9 cellular contexts compared by ENCODE assay signal in genomic region chr20:64064145-64064698, GRCh38. TPM values are rescaled to one million over a fixed set of nuclear protein-coding genes. Genes with fewer than 3 reads are reported as not detected.
DNase-seq lines count a peak whose midpoint lies in the region; ATAC-seq and TF ChIP-seq lines count a peak whose summit lies in the region.
"Had no signal": no experiment of that assay in that cellular context is flagged by ENCODE, and none has a peak within 500 bp of the region (broad histone marks: within the 10 kb centered on the region; RNA-seq: fewer than 3 reads in every experiment).

No MANE protein-coding gene starts in this region.

- H3F3A ChIP-seq in SK-N-SH (replicated peaks; ENCODE audit: insufficient read depth): peaks cover 4% of the 10 kb centered on the region

- H3K9ac ChIP-seq in H9 (ENCODE audit: extremely low read depth, insufficient read length, low read length) (no peak overlapping the region), SK-N-SH (peak overlapping the region; percentile 90; the same call in 1 of the 2 replicates)

- H3K9me3 ChIP-seq in H9 (ENCODE audit: control insufficient read depth, low read depth, low read length): no peaks in the 10 kb centered on the region
- H3K9me3 ChIP-seq in SK-N-SH: no peaks in the 10 kb centered on the region

- H3K4me2 ChIP-seq in H9 (ENCODE audit: insufficient read depth, insufficient read length, low read length): peak overlapping the region; percentile 46
- peak overlapping the region; percentile 96 for H3K4me2 ChIP-seq in SK-N-SH

- no peaks in the 10 kb centered on the region for H3K9me3 Mint-ChIP-seq in H9

- H3K4ac ChIP-seq in H9 (ENCODE audit: low read depth, low read length): no peak overlapping the region

- H4K20me1 ChIP-seq in H9 (ENCODE audit: control insufficient read depth, insufficient read depth, insufficient read length): no peaks in the 10 kb centered on the region
- H4K20me1 ChIP-seq in SK-N-SH (ENCODE audit: insufficient read depth): no peaks in the 10 kb centered on the region

- H3K4me3 ChIP-seq in SK-N-SH (ENCODE audit: low read depth in 2 of 2, low read length in 1 of 2) (peak overlapping the region; percentile 91 to 93), fibroblast of villous mesenchyme (ENCODE audit: low read depth, low read length) (peak overlapping the region; percentile 87), skin epidermis (peak overlapping the region in 5 of 7 experiments; percentile 61 to 92 (median 89))

- H3K79me2 ChIP-seq in H9 (ENCODE audit: insufficient read depth, low read length) (no peaks in the 10 kb centered on the region), SK-N-SH (ENCODE audit: insufficient read depth) (peaks cover 15% of the 10 kb centered on the region; the same call in 1 of the 2 replicates)

- H2BK5ac ChIP-seq in H9 (ENCODE audit: insufficient read length, low read length): no peak overlapping the region

- no peak overlapping the region for H2BK12ac ChIP-seq in H9 (ENCODE audit: insufficient read length, low read depth, low read length)

- no peak overlapping the region for H3K27ac Mint-ChIP-seq in H9

- H4K8ac ChIP-seq in H9 (replicated peaks; ENCODE audit: insufficient read length, low read depth, low read length): no peak overlapping the region

- no peaks in the 10 kb centered on the region for H3K27me3 ChIP-seq in H9 (ENCODE audit: insufficient read depth, low read length)
- H3K27me3 ChIP-seq in SK-N-SH (ENCODE audit: insufficient read depth): no peaks in the 10 kb centered on the region

- no peak overlapping the region for H4K5ac ChIP-seq in H9 (ENCODE audit: insufficient read length, low read depth, low read length)

- TF ChIP-seq EP300 in SK-N-SH (IDR thresholded peaks at IDR 0.05; ENCODE audit: borderline replicate concordance in 1 of 2, low read depth in 1 of 2, low read length in 1 of 2): no peak

- no peak overlapping the region for H4K91ac ChIP-seq in H9 (ENCODE audit: insufficient read length, low read depth, low read length)

- H3K56ac ChIP-seq in H9 (ENCODE audit: insufficient read length, low read depth, low read length): no peak overlapping the region

- no peak overlapping the region for H3T11ph ChIP-seq in H9 (ENCODE audit: low read length)

- no peak overlapping the region for H3K18ac ChIP-seq in H9 (ENCODE audit: insufficient read length, low read depth, low read length)

- H3K36me3 Mint-ChIP-seq in H9 (ENCODE audit: insufficient read depth in 1 of 3, low read depth in 3 of 3): peaks cover 0 to 3% (median 0%) of the 10 kb centered on the region in 3 experiments; a peak in 2 of 7 replicates

- H2AK5ac ChIP-seq in H9 (ENCODE audit: insufficient read length, low read length): no peak overlapping the region

- H2AFZ ChIP-seq in H9 (ENCODE audit: low read length): no peak overlapping the region
- H2AFZ ChIP-seq in SK-N-SH (ENCODE audit: low read depth): no peak overlapping the region

- H2BK15ac ChIP-seq in H9 (ENCODE audit: low read depth, low read length): no peak overlapping the region

- H3K27me3 Mint-ChIP-seq in H9 (ENCODE audit: low read depth): peaks cover 6% of the 10 kb centered on the region

- no peak for ATAC-seq in HG02938 (IDR thresholded peaks at IDR 0.05; ENCODE audit: unreplicated experiment)

- WGBS in H9 (ENCODE audit: extremely low coverage, insufficient read length, low lambda C conversion rate): no CpG with 5 or more reads among the region's 12 CpGs
- 30% methylated on average over 12 of the region's 12 CpGs for WGBS in SK-N-SH (ENCODE audit: low lambda C conversion rate)

- no peak overlapping the region for H2BK120ac ChIP-seq in H9 (ENCODE audit: low read depth, low read length, poor library complexity, severe bottlenecking)

- peak overlapping the region; percentile 77 to 84 for H3K4me3 Mint-ChIP-seq in H9

- POLR2A ChIA-PET in SK-N-SH (lab: Yijun Ruan, JAX): no interaction called here

- H3K4me1 ChIP-seq in H9 (ENCODE audit: insufficient read depth, low read length) (peaks cover 1% of the 10 kb centered on the region; the same call in 1 of the 2 replicates), SK-N-SH (ENCODE audit: control insufficient read depth in 1 of 2, insufficient read depth in 2 of 2, low read depth in 1 of 2, low read length in 1 of 2) (peaks cover 14 to 21% of the 10 kb centered on the region in 2 experiments; a peak in 2 of 4 replicates)

- no peaks in the 10 kb centered on the region for H3K79me1 ChIP-seq in H9 (ENCODE audit: insufficient read depth, low read depth, low read length, poor library complexity, severe bottlenecking)

- TF ChIP-seq CTCF in H9 (conservative IDR thresholded peaks at IDR 0.05) (no peak), SK-N-SH (IDR thresholded peaks at IDR 0.05) (no peak), fibroblast of villous mesenchyme (IDR thresholded peaks at IDR 0.05; ENCODE audit: insufficient read depth, low read depth, low read length) (no peak)

- DNase-seq in H9 (no peak), SK-N-SH (no peak), fibroblast of villous mesenchyme (ENCODE audit: low read depth) (peak; percentile 62), NCI-H1105 (lab: John Stamatoyannopoulos, UW) (no peak), SIG-M5 (lab: John Stamatoyannopoulos, UW) (no peak)
- no peak for DNase-seq in activated CD4-positive, alpha-beta T cell treated with anti-CD3 and anti-CD28 coated beads, Interleukin-2, amount 50 U/mL, for 48 hours

- H3K23ac ChIP-seq in H9 (ENCODE audit: insufficient read length, low read depth, low read length): no peak overlapping the region

- no peak overlapping the region for H3K27ac ChIP-seq in H9 (ENCODE audit: insufficient read length, low read depth, low read length)
- H3K27ac ChIP-seq in SK-N-SH (ENCODE audit: low read depth in 2 of 2, low read length in 1 of 2): peak overlapping the region in 1 of 2 experiments; percentile 64; a peak in 2 of 4 replicates
- H3K27ac ChIP-seq in skin epidermis: peak overlapping the region in 8 of 21 experiments; percentile 25 to 93 (median 88)

- no peak overlapping the region for H2BK20ac ChIP-seq in H9 (ENCODE audit: low read depth, low read length, poor library complexity, severe bottlenecking)

- H3K9me2 ChIP-seq in SK-N-SH: no peaks in the 10 kb centered on the region

- TF ChIP-seq RAD21 in SK-N-SH (IDR thresholded peaks at IDR 0.05; ENCODE audit: low read length): no peak

- H3K14ac ChIP-seq in H9 (ENCODE audit: insufficient read depth, low read length): no peak overlapping the region; the same call in 1 of the 2 replicates

- peaks cover 28 to 42% of the 10 kb centered on the region in 2 experiments for H3K4me1 Mint-ChIP-seq in H9

- H3K36me3 ChIP-seq in SK-N-SH (replicated peaks in 1 of 2; ENCODE audit: control insufficient read depth in 1 of 2, insufficient read depth in 2 of 2, low read length in 1 of 2): no peaks in the 10 kb centered on the region

- H3K23me2 ChIP-seq in H9 (ENCODE audit: insufficient read length, low read depth, low read length, poor library complexity, severe bottlenecking): peaks cover 6% of the 10 kb centered on the region

- CTCF ChIA-PET in SK-N-SH (lab: Yijun Ruan, JAX): interaction anchor here (1.2 to 2.3 kb wide), 3 partner anchors 17 to 56 kb away, joined by 3 to 12 read pairs (median 5); no protein-coding TSS in a partner anchor

TF ChIP-seq in SK-N-SH, 30 proteins besides CTCF, POLR2A, EP300 and RAD21 (continues in another document):
- TF ChIP-seq FOXM1 (IDR thresholded peaks at IDR 0.05; ENCODE audit: low read depth) (no peak), SIN3A (IDR thresholded peaks at IDR 0.05; ENCODE audit: borderline replicate concordance, low read depth, low read length) (no peak), FOXJ3 (CRISPR knock-in tag; IDR thresholded peaks at IDR 0.05) (no peak)
- TF ChIP-seq, protein P1, sequence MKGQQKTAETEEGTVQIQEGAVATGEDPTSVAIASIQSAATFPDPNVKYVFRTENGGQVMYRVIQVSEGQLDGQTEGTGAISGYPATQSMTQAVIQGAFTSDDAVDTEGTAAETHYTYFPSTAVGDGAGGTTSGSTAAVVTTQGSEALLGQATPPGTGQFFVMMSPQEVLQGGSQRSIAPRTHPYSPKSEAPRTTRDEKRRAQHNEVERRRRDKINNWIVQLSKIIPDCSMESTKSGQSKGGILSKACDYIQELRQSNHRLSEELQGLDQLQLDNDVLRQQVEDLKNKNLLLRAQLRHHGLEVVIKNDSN (IDR thresholded peaks at IDR 0.05; ENCODE audit: borderline replicate concordance, low read depth): no peak

RNA-seq across cellular contexts. Expression of gene TCEA2, which starts 1.2 kb away (rescaled TPM):
- 48.1 and 51.7 TPM in 2 replicates for total RNA-seq in H9 (2021)
- 53.5 and 98.9 TPM in 2 replicates for polyA plus RNA-seq in SK-N-SH (2012; rRNA removed)
- 48.6 and 62.9 TPM in 2 replicates for polyA plus RNA-seq in SK-N-SH (2012; cell fraction: cytosol; rRNA removed)
- 179 and 294 TPM in 2 replicates for polyA plus RNA-seq in SK-N-SH (2012; cell fraction: nucleus; rRNA removed)
- 20.7 and 24.2 TPM in 2 replicates for total RNA-seq in fibroblast of villous mesenchyme

RNA-seq across cellular contexts. Expression of gene SOX18, which starts 14.8 kb away (rescaled TPM):
- total RNA-seq in H9 (2021) (1.6 and 2.0 TPM in 2 replicates), fibroblast of villous mesenchyme (under 0.01 TPM in 1 of 2 replicates, not detected in the other)
- not detected in 2 replicates for polyA plus RNA-seq in SK-N-SH (2012; rRNA removed)
- not detected in 2 replicates for polyA plus RNA-seq in SK-N-SH (2012; cell fraction: cytosol; rRNA removed)
- polyA plus RNA-seq in SK-N-SH (2012; cell fraction: nucleus; rRNA removed): 0.07 TPM in 1 of 2 replicates, not detected in the other
- total RNA-seq: mononuclear cell had no signal

RNA-seq across cellular contexts. Expression of gene RGS19, which starts 15.1 kb away (rescaled TPM):
- 11.7 and 12.8 TPM in 2 replicates for total RNA-seq in H9 (2021)
- polyA plus RNA-seq in SK-N-SH (2012; rRNA removed): 18.7 and 20.5 TPM in 2 replicates
- polyA plus RNA-seq in SK-N-SH (2012; cell fraction: cytosol; rRNA removed): 10.0 and 16.3 TPM in 2 replicates
- 15.3 and 16.4 TPM in 2 replicates for polyA plus RNA-seq in SK-N-SH (2012; cell fraction: nucleus; rRNA removed)
- 13.0 and 13.2 TPM in 2 replicates for total RNA-seq in fibroblast of villous mesenchyme

RNA-seq across cellular contexts. Expression of gene OPRL1, which starts 15.7 kb away (rescaled TPM):
- total RNA-seq in H9 (2021) (0.90 and 1.0 TPM in 2 replicates), fibroblast of villous mesenchyme (1.6 and 1.7 TPM in 2 replicates)
- polyA plus RNA-seq in SK-N-SH (2012; rRNA removed): 1.7 and 1.8 TPM in 2 replicates
- polyA plus RNA-seq in SK-N-SH (2012; cell fraction: cytosol; rRNA removed): 0.77 and 1.3 TPM in 2 replicates
- polyA plus RNA-seq in SK-N-SH (2012; cell fraction: nucleus; rRNA removed): 3.2 and 3.8 TPM in 2 replicates

RNA-seq across cellular contexts. Expression of gene LKAAEAR1, which starts 20.0 kb away (rescaled TPM):
- 0.39 TPM in 1 of 2 replicates, not detected in the other for total RNA-seq in H9 (2021)
- polyA plus RNA-seq in SK-N-SH (2012; rRNA removed): 0.37 and 0.71 TPM in 2 replicates
- polyA plus RNA-seq in SK-N-SH (2012; cell fraction: cytosol; rRNA removed): 0.33 and 0.55 TPM in 2 replicates
- 0.37 and 1.2 TPM in 2 replicates for polyA plus RNA-seq in SK-N-SH (2012; cell fraction: nucleus; rRNA removed)
- under 0.01 TPM in 1 of 2 replicates, not detected in the other for total RNA-seq in fibroblast of villous mesenchyme
